1 cellular context compared by ENCODE assay signal in the genomic region with DNA sequence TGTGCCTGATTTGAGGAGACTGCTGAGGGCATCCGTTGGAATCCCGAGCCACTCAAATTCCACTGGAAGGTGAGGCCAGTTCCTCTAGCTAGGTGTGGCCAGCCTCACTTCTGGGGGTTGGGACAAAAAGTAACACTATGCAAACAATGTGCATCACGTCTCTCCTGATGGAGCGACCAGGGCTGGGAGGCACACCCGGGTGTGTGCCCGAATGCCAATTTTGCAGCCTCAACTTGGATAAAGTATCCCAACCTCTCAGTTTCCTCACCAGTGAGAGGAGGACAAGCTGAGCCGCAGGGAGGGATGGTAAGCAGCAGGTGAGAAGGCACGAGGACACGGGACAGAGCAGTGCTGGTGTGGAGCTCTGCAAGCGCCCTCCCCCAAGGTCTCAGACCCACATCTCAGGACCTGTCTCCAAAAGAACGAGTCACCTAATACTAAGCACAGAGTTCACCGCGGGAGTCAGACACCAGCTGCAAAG.
TF ChIP-seq lines count a peak whose summit lies in the region.

No MANE protein-coding gene starts in this region.

TF ChIP-seq in HCT116, 20 proteins besides CTCF, POLR2A, EP300 and RAD21 (continued from another document):
- TF ChIP-seq, protein P1, sequence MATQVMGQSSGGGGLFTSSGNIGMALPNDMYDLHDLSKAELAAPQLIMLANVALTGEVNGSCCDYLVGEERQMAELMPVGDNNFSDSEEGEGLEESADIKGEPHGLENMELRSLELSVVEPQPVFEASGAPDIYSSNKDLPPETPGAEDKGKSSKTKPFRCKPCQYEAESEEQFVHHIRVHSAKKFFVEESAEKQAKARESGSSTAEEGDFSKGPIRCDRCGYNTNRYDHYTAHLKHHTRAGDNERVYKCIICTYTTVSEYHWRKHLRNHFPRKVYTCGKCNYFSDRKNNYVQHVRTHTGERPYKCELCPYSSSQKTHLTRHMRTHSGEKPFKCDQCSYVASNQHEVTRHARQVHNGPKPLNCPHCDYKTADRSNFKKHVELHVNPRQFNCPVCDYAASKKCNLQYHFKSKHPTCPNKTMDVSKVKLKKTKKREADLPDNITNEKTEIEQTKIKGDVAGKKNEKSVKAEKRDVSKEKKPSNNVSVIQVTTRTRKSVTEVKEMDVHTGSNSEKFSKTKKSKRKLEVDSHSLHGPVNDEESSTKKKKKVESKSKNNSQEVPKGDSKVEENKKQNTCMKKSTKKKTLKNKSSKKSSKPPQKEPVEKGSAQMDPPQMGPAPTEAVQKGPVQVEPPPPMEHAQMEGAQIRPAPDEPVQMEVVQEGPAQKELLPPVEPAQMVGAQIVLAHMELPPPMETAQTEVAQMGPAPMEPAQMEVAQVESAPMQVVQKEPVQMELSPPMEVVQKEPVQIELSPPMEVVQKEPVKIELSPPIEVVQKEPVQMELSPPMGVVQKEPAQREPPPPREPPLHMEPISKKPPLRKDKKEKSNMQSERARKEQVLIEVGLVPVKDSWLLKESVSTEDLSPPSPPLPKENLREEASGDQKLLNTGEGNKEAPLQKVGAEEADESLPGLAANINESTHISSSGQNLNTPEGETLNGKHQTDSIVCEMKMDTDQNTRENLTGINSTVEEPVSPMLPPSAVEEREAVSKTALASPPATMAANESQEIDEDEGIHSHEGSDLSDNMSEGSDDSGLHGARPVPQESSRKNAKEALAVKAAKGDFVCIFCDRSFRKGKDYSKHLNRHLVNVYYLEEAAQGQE (IDR thresholded peaks at IDR 0.05; ENCODE audit: low read depth): no peak
- TF ChIP-seq, protein P2, sequence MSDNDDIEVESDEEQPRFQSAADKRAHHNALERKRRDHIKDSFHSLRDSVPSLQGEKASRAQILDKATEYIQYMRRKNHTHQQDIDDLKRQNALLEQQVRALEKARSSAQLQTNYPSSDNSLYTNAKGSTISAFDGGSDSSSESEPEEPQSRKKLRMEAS (IDR thresholded peaks at IDR 0.05): no peak
- no peak for TF ChIP-seq SRF (IDR thresholded peaks at IDR 0.05; ENCODE audit: low read depth)
- TF ChIP-seq EZH2 (IDR thresholded peaks at IDR 0.05): no peak
- TF ChIP-seq SP1 (IDR thresholded peaks at IDR 0.05; ENCODE audit: low read depth): no peak
- TF ChIP-seq JUND (IDR thresholded peaks at IDR 0.05): no peak
- no peak for TF ChIP-seq ELF1 (IDR thresholded peaks at IDR 0.05; ENCODE audit: borderline replicate concordance, low read depth)
- TF ChIP-seq EGR1 (IDR thresholded peaks at IDR 0.05; ENCODE audit: low read depth): no peak
- no peak for TF ChIP-seq ZNF274 (IDR thresholded peaks at IDR 0.05; ENCODE audit: low read depth, low read length)
- TF ChIP-seq, protein P3, sequence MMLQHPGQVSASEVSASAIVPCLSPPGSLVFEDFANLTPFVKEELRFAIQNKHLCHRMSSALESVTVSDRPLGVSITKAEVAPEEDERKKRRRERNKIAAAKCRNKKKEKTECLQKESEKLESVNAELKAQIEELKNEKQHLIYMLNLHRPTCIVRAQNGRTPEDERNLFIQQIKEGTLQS (IDR thresholded peaks at IDR 0.05): no peak
- TF ChIP-seq YY1 (IDR thresholded peaks at IDR 0.05; ENCODE audit: extremely low read depth, insufficient replicate concordance, low read depth, low read length): no peak
- no peak for TF ChIP-seq FOSL1 (IDR thresholded peaks at IDR 0.05; ENCODE audit: low read depth)
- TF ChIP-seq EZH2phosphoT487 (IDR thresholded peaks at IDR 0.05; ENCODE audit: borderline replicate concordance): no peak
- no peak for TF ChIP-seq POLR2AphosphoS5 (IDR thresholded peaks at IDR 0.05; ENCODE audit: low read depth, low read length)
